30 cellular contexts compared by ENCODE assay signal in genomic region chr6:1507251-1507650, GRCh38.
"Had no signal": no experiment of that assay in that cellular context is flagged by ENCODE, and none has a peak within 500 bp of the region (broad histone marks: within the 10 kb centered on the region; RNA-seq: fewer than 3 reads in every experiment).

No MANE protein-coding gene starts in this region.

- H3K27me3 ChIP-seq: ascending aorta, cardiac muscle cell had no signal

- DNase-seq: activated CD4-positive, alpha-beta memory T cell treated with anti-CD3 and anti-CD28 coated beads, Interleukin-2, amount 10 ng/mL, durations not matched to agents 7 days and 5 days; activated CD4-positive, alpha-beta T cell treated with anti-CD3 and anti-CD28 coated beads for 1 hour; activated CD4-positive, alpha-beta T cell treated with anti-CD3 and anti-CD28 coated beads for 36 hours; activated CD4-positive, alpha-beta T cell treated with anti-CD3 and anti-CD28 coated beads for 48 hours; activated CD4-positive, alpha-beta T cell treated with anti-CD3 and anti-CD28 coated beads, Interleukin-2, amount 10 ng/mL, durations not matched to agents 7 days and 5 days; activated CD4-positive, alpha-beta T cell treated with anti-CD3 and anti-CD28 coated beads, Interleukin-2, amount 50 U/mL, for 48 hours; activated CD4-positive, CD25-positive, alpha-beta regulatory T cell; activated CD8-positive, alpha-beta memory T cell treated with anti-CD3 and anti-CD28 coated beads for 24 hours; activated CD8-positive, alpha-beta memory T cell treated with anti-CD3 and anti-CD28 coated beads, Interleukin-2, amount 10 ng/mL, durations not matched to agents 7 days and 5 days; activated CD8-positive, alpha-beta memory T cell treated with anti-CD3 and anti-CD28 coated beads, Interleukin-2, amount 50 U/mL, for 48 hours; activated CD8-positive, alpha-beta T cell treated with anti-CD3 and anti-CD28 coated beads, Interleukin-2, amount 10 ng/mL, durations not matched to agents 7 days and 5 days; activated effector memory CD4-positive, alpha-beta T cell treated with Interleukin-2 at 50 U/mL for 16 hours; activated gamma-delta T cell; activated naive CD4-positive, alpha-beta T cell treated with anti-CD3 and anti-CD28 coated beads, Interleukin-2, amount 10 ng/mL, durations not matched to agents 7 days and 5 days; activated naive CD4-positive, alpha-beta T cell treated with Interleukin-2 at 50 U/mL for 16 hours; activated naive CD8-positive, alpha-beta T cell treated with anti-CD3 and anti-CD28 coated beads, Interleukin-2, amount 10 ng/mL, durations not matched to agents 7 days and 5 days; activated naive CD8-positive, alpha-beta T cell treated with anti-CD3 and anti-CD28 coated beads, Interleukin-2, amount 50 U/mL, for 24 hours; activated T-cell treated with anti-CD3 and anti-CD28 coated beads, Interleukin-2, amount 50 U/mL, for 24 hours; activated T-cell treated with anti-CD3 and anti-CD28 coated beads, Interleukin-2, amount 50 U/mL, for 48 hours; amygdala; anterior cingulate cortex; central memory CD4-positive, alpha-beta T cell; T-helper 1 cell; T-helper 2 cell; T-helper 9 cell; WERI-Rb-1 had no signal

- H3K27ac ChIP-seq: ascending aorta, cardiac muscle cell, WERI-Rb-1 had no signal

- H3K36me3 ChIP-seq: ascending aorta, cardiac muscle cell, WERI-Rb-1 had no signal

- H3K4me1 ChIP-seq: ascending aorta had no signal

- ATAC-seq: activated CD4-positive, alpha-beta T cell treated with anti-CD3 and anti-CD28 coated beads for 36 hours; activated CD4-positive, CD25-positive, alpha-beta regulatory T cell treated with anti-CD3 and anti-CD28 coated beads, Interleukin-2, amount 50 U/mL, for 24 hours; activated CD8-positive, alpha-beta memory T cell treated with anti-CD3 and anti-CD28 coated beads, Interleukin-2, amount 10 ng/mL, durations not matched to agents 7 days and 5 days; activated CD8-positive, alpha-beta T cell treated with anti-CD3 and anti-CD28 coated beads, Interleukin-2, amount 10 ng/mL, durations not matched to agents 7 days and 5 days; activated naive CD8-positive, alpha-beta T cell treated with anti-CD3 and anti-CD28 coated beads, Interleukin-2, amount 50 U/mL, for 24 hours; WTC11 had no signal

- H3K4me3 ChIP-seq: ascending aorta, cardiac muscle cell had no signal

- H3K9me3 ChIP-seq: ascending aorta had no signal
